15 cellular contexts compared by ENCODE assay signal in the genomic region with DNA sequence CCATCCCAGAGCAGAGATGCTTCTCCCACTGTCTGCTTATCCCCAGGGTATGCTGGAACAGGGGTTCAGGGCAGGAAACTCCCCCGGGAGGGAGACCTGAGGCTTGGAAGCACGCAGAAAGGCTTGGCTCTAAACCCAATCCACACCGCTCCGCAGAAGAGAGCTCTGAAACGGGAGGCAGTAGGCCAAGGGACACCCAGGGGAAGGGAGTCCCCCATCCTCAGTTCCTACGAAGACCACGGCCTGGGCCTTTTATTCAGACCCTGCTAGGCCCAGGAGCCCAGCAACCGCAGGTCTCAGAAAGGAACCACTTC. TPM values are rescaled to one million over a fixed set of nuclear protein-coding genes. Genes with fewer than 3 reads are reported as not detected.
A peak's percentile ranks its signal among the peaks of the same experiment; 100 is the strongest.
DNase-seq lines count a peak whose midpoint lies in the region; ATAC-seq and TF ChIP-seq lines count a peak whose summit lies in the region.
"Had no signal": no experiment of that assay in that cellular context is flagged by ENCODE, and none has a peak within 500 bp of the region (broad histone marks: within the 10 kb centered on the region; RNA-seq: fewer than 3 reads in every experiment).

No MANE protein-coding gene starts in this region.

- H3K9ac ChIP-seq in Loucy (ENCODE audit: low read depth, low read length, poor library complexity, severe bottlenecking) = peak overlapping the region; percentile 26
- H3K9ac ChIP-seq in mesendoderm (ENCODE audit: low read length) = no peak overlapping the region

- 10% methylated on average over 4 of the region's 8 CpGs for WGBS in esophagus muscularis mucosa
- 3 to 20% (median 9%) methylated on average over 6 to 8 of the region's 8 CpGs for WGBS in psoas muscle, 3 donors
- no CpG with 5 or more reads among the region's 8 CpGs for WGBS in mesendoderm (ENCODE audit: extremely low coverage, insufficient coverage, low lambda C conversion rate)

- H3K27ac Mint-ChIP-seq in CD4-positive, CD25-positive, alpha-beta regulatory T cell = peak overlapping the region; percentile 86 to 98 (median 87)
- H3K27ac Mint-ChIP-seq: activated CD4-positive, alpha-beta memory T cell treated with anti-CD3 and anti-CD28 coated beads for 36 hours; dendritic cell treated with granulocyte-macrophage colony-stimulating factor and Interleukin-4, amounts not matched to agents 40 ng/mL and 50 ng/mL, for 4 days; stimulated activated naive CD8-positive, alpha-beta T cell treated with anti-CD3 and anti-CD28 coated beads, Interleukin-15, Interleukin-2, amounts not matched to agents 100 ng/mL and 50 ng/mL, for 24 hours had no signal

- no peaks in the 10 kb centered on the region for H3F3A ChIP-seq in Loucy (ENCODE audit: low read depth)

- H2BK5ac ChIP-seq in mesendoderm (ENCODE audit: low read length) = no peak overlapping the region

- H4K8ac ChIP-seq in mesendoderm (ENCODE audit: low read depth, low read length) = no peak overlapping the region

- DNase-seq in CD4-positive, CD25-positive, alpha-beta regulatory T cell = no peak
- DNase-seq in esophagus muscularis mucosa (ENCODE audit: extremely low spot score) = no peak
- DNase-seq in psoas muscle = no peak
- DNase-seq in MG63 = no peak
- DNase-seq in mesendoderm = no peak
- no peak for DNase-seq in AML-193 (lab: John Stamatoyannopoulos, UW)
- no peak for DNase-seq in OCI-LY7 (ENCODE audit: low spot score)
- DNase-seq: NCI-H1930 had no signal

- no peak for TF ChIP-seq EP300 in esophagus muscularis mucosa (IDR thresholded peaks at IDR 0.05)

- H2BK15ac ChIP-seq in mesendoderm (replicated peaks; ENCODE audit: low read depth) = no peak overlapping the region

- H3K27me3 ChIP-seq in CD4-positive, CD25-positive, alpha-beta regulatory T cell (ENCODE audit: control insufficient read depth, insufficient read depth, low read length) = no peaks in the 10 kb centered on the region
- no peaks in the 10 kb centered on the region for H3K27me3 ChIP-seq in Loucy (ENCODE audit: insufficient read depth, low read length, poor library complexity, severe bottlenecking)
- peaks cover 0 to 37% (median 9%) of the 10 kb centered on the region in 4 donors for H3K27me3 ChIP-seq in esophagus muscularis mucosa
- H3K27me3 ChIP-seq in psoas muscle (ENCODE audit: insufficient read depth in 3 of 3, low read length in 2 of 3) = peaks cover 0 to 2% (median 0%) of the 10 kb centered on the region in 3 donors
- H3K27me3 ChIP-seq in MG63 = 0 out of 2 replicates have a peak, but pooled peaks cover 4% of the 10 kb centered on the region
- H3K27me3 ChIP-seq in mesendoderm (ENCODE audit: insufficient read depth, low read length, poor library complexity) = no peaks in the 10 kb centered on the region

- H2AFZ ChIP-seq in Loucy (ENCODE audit: low read length) (no peak overlapping the region), OCI-LY7 (ENCODE audit: low read length) (no peak overlapping the region)

- peak overlapping the region; percentile 26 for H3K4me3 ChIP-seq in CD4-positive, CD25-positive, alpha-beta regulatory T cell (ENCODE audit: low read depth, low read length)
- H3K4me3 ChIP-seq in Loucy (ENCODE audit: low read length, poor library complexity, severe bottlenecking) (peak overlapping the region; percentile 30), esophagus muscularis mucosa (peak overlapping the region in 3 of 4 donors; percentile 10 to 34 (median 11)), psoas muscle (no peak overlapping the region), MG63 (no peak overlapping the region), mesendoderm (ENCODE audit: low read length) (no peak overlapping the region), OCI-LY7 (ENCODE audit: low read depth, low read length, poor library complexity, severe bottlenecking) (no peak overlapping the region)
- H3K4me3 ChIP-seq: left lung had no signal

- no peak overlapping the region for H3K56ac ChIP-seq in mesendoderm (ENCODE audit: low read length)

- POLR2A ChIA-PET in OCI-LY7 (lab: Charles Lee) = no interaction called here

- peaks cover 42% of the 10 kb centered on the region for H3K4me1 ChIP-seq in CD4-positive, CD25-positive, alpha-beta regulatory T cell (ENCODE audit: control insufficient read depth, insufficient read depth, low read length, poor library complexity, severe bottlenecking)
- H3K4me1 ChIP-seq in Loucy (ENCODE audit: insufficient read depth, low read length, poor library complexity, severe bottlenecking) (peaks cover 23% of the 10 kb centered on the region), esophagus muscularis mucosa (peaks cover 47 to 64% (median 52%) of the 10 kb centered on the region in 4 donors), psoas muscle (peaks cover 26% of the 10 kb centered on the region), mesendoderm (ENCODE audit: control insufficient read depth, low read depth, low read length) (peaks cover 2% of the 10 kb centered on the region), OCI-LY7 (ENCODE audit: insufficient read depth, low read length, poor library complexity, severe bottlenecking) (peaks cover 3% of the 10 kb centered on the region)

- peaks cover 13% of the 10 kb centered on the region for H3K36me3 ChIP-seq in CD4-positive, CD25-positive, alpha-beta regulatory T cell (ENCODE audit: control insufficient read depth, insufficient read depth, low read length)
- peaks cover 14% of the 10 kb centered on the region; the same call in 1 of the 2 replicates for H3K36me3 ChIP-seq in Loucy (ENCODE audit: insufficient read depth, low read length)
- H3K36me3 ChIP-seq in esophagus muscularis mucosa = peaks cover 14 to 35% (median 30%) of the 10 kb centered on the region in 4 donors
- H3K36me3 ChIP-seq in psoas muscle (ENCODE audit: insufficient read depth in 1 of 2, low read depth in 1 of 2) = peaks cover 0 to 31% of the 10 kb centered on the region in 2 donors
- no peaks in the 10 kb centered on the region; the same call in 1 of the 2 replicates for H3K36me3 ChIP-seq in MG63
- H3K36me3 ChIP-seq in mesendoderm (ENCODE audit: control insufficient read depth, insufficient read depth, low read length) = no peaks in the 10 kb centered on the region
- H3K36me3 ChIP-seq in OCI-LY7 (ENCODE audit: insufficient read depth, low read length) = no peaks in the 10 kb centered on the region

- H3K23ac ChIP-seq in mesendoderm (ENCODE audit: low read length) = no peak overlapping the region

- TF ChIP-seq CTCF in Loucy (conservative IDR thresholded peaks at IDR 0.05; ENCODE audit: low read length) (no peak), esophagus muscularis mucosa (IDR thresholded peaks at IDR 0.05) (no peak), psoas muscle (IDR thresholded peaks at IDR 0.05) (no peak), OCI-LY7 (conservative IDR thresholded peaks at IDR 0.05; ENCODE audit: low read length) (no peak)

- no peaks in the 10 kb centered on the region for H3K9me3 Mint-ChIP-seq in CD4-positive, CD25-positive, alpha-beta regulatory T cell
- H3K9me3 Mint-ChIP-seq: activated CD4-positive, alpha-beta memory T cell treated with anti-CD3 and anti-CD28 coated beads for 36 hours; activated naive CD4-positive, alpha-beta T cell treated with anti-CD3 and anti-CD28 coated beads, Interleukin-2, amount 10 ng/mL, durations not matched to agents 7 days and 5 days; dendritic cell treated with granulocyte-macrophage colony-stimulating factor and Interleukin-4, amounts not matched to agents 40 ng/mL and 50 ng/mL, for 4 days; stimulated activated naive CD8-positive, alpha-beta T cell treated with anti-CD3 and anti-CD28 coated beads, Interleukin-15, Interleukin-2, amounts not matched to agents 100 ng/mL and 50 ng/mL, for 24 hours; T-helper 1 cell treated with Interleukin-12 subunit alpha and Interleukin-12 subunit beta and Interleukin-4 antibody, amounts not matched to agents 30 μg/mL and 1 μg/mL, for 36 hours had no signal

- intact Hi-C loops in esophagus muscularis mucosa (cut with DNase I) = loop anchor here (5.0 kb wide), 1 partner anchor 275 kb away; the partner anchor contains the start of gene AEN
- intact Hi-C loops in psoas muscle (cut with DNase I) = loop anchor here in 1 of 2 donors (5.0 to 10.0 kb wide), 2 partner anchors 242 to 275 kb away; partner anchors contain the start of gene AEN
- intact Hi-C loops in OCI-LY7 (cut with micrococcal nuclease; ENCODE audit: unreplicated experiment) = no loop called here

- H3K27me3 Mint-ChIP-seq in CD4-positive, CD25-positive, alpha-beta regulatory T cell = no peaks in the 10 kb centered on the region
- H3K27me3 Mint-ChIP-seq: activated CD4-positive, alpha-beta memory T cell treated with anti-CD3 and anti-CD28 coated beads for 36 hours; stimulated activated naive CD8-positive, alpha-beta T cell treated with anti-CD3 and anti-CD28 coated beads, Interleukin-15, Interleukin-2, amounts not matched to agents 100 ng/mL and 50 ng/mL, for 24 hours had no signal

- H3K79me2 ChIP-seq in Loucy (ENCODE audit: insufficient read depth, low read length) = no peaks in the 10 kb centered on the region
- H3K79me2 ChIP-seq in mesendoderm (ENCODE audit: control insufficient read depth, insufficient read depth, low read length) = no peaks in the 10 kb centered on the region
- H3K79me2 ChIP-seq in OCI-LY7 (ENCODE audit: insufficient read depth, low read depth, low read length) = no peaks in the 10 kb centered on the region

- BruUV-seq in OCI-LY7 (replicated peaks; lab: Mats Ljungman, UMichigan) = no TSS peak

- H3K4me3 Mint-ChIP-seq in CD4-positive, CD25-positive, alpha-beta regulatory T cell = peak overlapping the region; percentile 52 to 100 (median 86)
- H3K4me3 Mint-ChIP-seq: activated CD4-positive, alpha-beta memory T cell treated with anti-CD3 and anti-CD28 coated beads for 36 hours; dendritic cell treated with granulocyte-macrophage colony-stimulating factor and Interleukin-4, amounts not matched to agents 40 ng/mL and 50 ng/mL, for 4 days; stimulated activated naive CD8-positive, alpha-beta T cell treated with anti-CD3 and anti-CD28 coated beads, Interleukin-15, Interleukin-2, amounts not matched to agents 100 ng/mL and 50 ng/mL, for 24 hours had no signal

- no peaks in the 10 kb centered on the region for H3K9me3 ChIP-seq in CD4-positive, CD25-positive, alpha-beta regulatory T cell (ENCODE audit: control insufficient read depth in 2 of 2, low read length in 2 of 2)
- no peaks in the 10 kb centered on the region for H3K9me3 ChIP-seq in Loucy (ENCODE audit: insufficient read depth, low read depth, low read length)
- no peaks in the 10 kb centered on the region for H3K9me3 ChIP-seq in esophagus muscularis mucosa
- no peaks in the 10 kb centered on the region for H3K9me3 ChIP-seq in psoas muscle
- H3K9me3 ChIP-seq in MG63 = no peaks in the 10 kb centered on the region
- no peaks in the 10 kb centered on the region for H3K9me3 ChIP-seq in OCI-LY7 (ENCODE audit: low read length)
- H3K9me3 ChIP-seq: left lung had no signal

- ATAC-seq in CD4-positive, CD25-positive, alpha-beta regulatory T cell (ENCODE audit: low read depth in 2 of 2) = no peak
- no peak for ATAC-seq in psoas muscle

- CTCF ChIA-PET in OCI-LY7 (lab: Charles Lee; ENCODE audit: unreplicated experiment) = no interaction called here

- no peak overlapping the region for H3K18ac ChIP-seq in mesendoderm (ENCODE audit: low read length)

- no peaks in the 10 kb centered on the region for H3K79me1 ChIP-seq in mesendoderm (ENCODE audit: low read length)

- H3K27ac ChIP-seq in CD4-positive, CD25-positive, alpha-beta regulatory T cell (ENCODE audit: insufficient read depth, low read length, poor library complexity, severe bottlenecking) = peak overlapping the region; percentile 31
- peak overlapping the region; percentile 63 to 81 (median 74) for H3K27ac ChIP-seq in esophagus muscularis mucosa (replicated peaks in 1 of 4)
- peak overlapping the region; percentile 74 for H3K27ac ChIP-seq in psoas muscle
- H3K27ac ChIP-seq in mesendoderm (ENCODE audit: low read depth, low read length) = no peak overlapping the region
- H3K27ac ChIP-seq in OCI-LY7 (ENCODE audit: low read depth, low read length, poor library complexity, severe bottlenecking) = no peak overlapping the region
- H3K27ac ChIP-seq: left lung had no signal

- no peak overlapping the region for H2AK5ac ChIP-seq in mesendoderm (ENCODE audit: low read length)

- peaks cover 2% of the 10 kb centered on the region for H4K20me1 ChIP-seq in Loucy (ENCODE audit: insufficient read depth, low read length, poor library complexity, severe bottlenecking)
- H4K20me1 ChIP-seq in OCI-LY7 (ENCODE audit: insufficient read depth, low read length) = no peaks in the 10 kb centered on the region

- no peak overlapping the region for H2BK120ac ChIP-seq in mesendoderm (ENCODE audit: low read depth, low read length)

- peaks cover 0 to 65% (median 31%) of the 10 kb centered on the region in 4 donors for H3K4me1 Mint-ChIP-seq in CD4-positive, CD25-positive, alpha-beta regulatory T cell

- H3K36me3 Mint-ChIP-seq in CD4-positive, CD25-positive, alpha-beta regulatory T cell = peaks cover 16% of the 10 kb centered on the region

- no peak overlapping the region for H3K4ac ChIP-seq in mesendoderm (ENCODE audit: low read depth, low read length)

- no peak for TF ChIP-seq POLR2A in esophagus muscularis mucosa (IDR thresholded peaks at IDR 0.05; ENCODE audit: low read depth)

- H3K9me2 ChIP-seq in Loucy (replicated peaks; ENCODE audit: low read depth, low read length) = no peaks in the 10 kb centered on the region
- no peaks in the 10 kb centered on the region for H3K9me2 ChIP-seq in OCI-LY7 (ENCODE audit: insufficient read depth, low read length)

- H4K5ac ChIP-seq in mesendoderm (ENCODE audit: low read length) = no peak overlapping the region

- peak overlapping the region; percentile 62 for H3K4me2 ChIP-seq in Loucy (ENCODE audit: low read depth, low read length, poor library complexity, severe bottlenecking)
- H3K4me2 ChIP-seq in mesendoderm (ENCODE audit: low read length) = no peak overlapping the region
- H3K4me2 ChIP-seq in OCI-LY7 (ENCODE audit: low read length) = no peak overlapping the region

RNA-seq across cellular contexts. Expression of gene HAPLN3, which starts 1.8 kb away (rescaled TPM):
- total RNA-seq in CD4-positive, CD25-positive, alpha-beta regulatory T cell = 251 TPM
- polyA plus RNA-seq in CD4-positive, CD25-positive, alpha-beta regulatory T cell = 100 to 1,000 TPM in 1 of 4 donors, 10 to 100 TPM in 3; 76.8 to 108 (median 93.3) TPM
- total RNA-seq in esophagus muscularis mucosa (10 to 100 TPM in 2 of 4 donors, 1 to 10 TPM in 2; 5.0 to 13.4 (median 9.9) TPM), psoas muscle (1 to 10 TPM; 3.5 to 5.8 (median 4.4) TPM), OCI-LY7 (2022) (0.93 and 2.0 TPM in 2 replicates)
- polyA plus RNA-seq in psoas muscle = 1 to 10 TPM; 1.2 to 5.4 (median 1.5) TPM
- 0.47 and 1.7 TPM in 2 replicates for total RNA-seq in MG63 (2014; rRNA removed; shearing (Covaris generic); ENCODE audit: low replicate concordance)
- polyA plus RNA-seq in mesendoderm (2013, experiment 1 of 2) = 4.4 TPM
- 4.3 TPM for polyA plus RNA-seq in mesendoderm (2013, experiment 2 of 2)
- total RNA-seq in OCI-LY7 (2014; rRNA removed; shearing (Covaris generic)) = 0.26 and 0.98 TPM in 2 replicates

RNA-seq across cellular contexts. Expression of gene MFGE8, which starts 16.1 kb away (rescaled TPM):
- 149 TPM for total RNA-seq in CD4-positive, CD25-positive, alpha-beta regulatory T cell
- polyA plus RNA-seq in CD4-positive, CD25-positive, alpha-beta regulatory T cell = 10 to 100 TPM; 14.0 to 15.4 (median 14.4) TPM
- total RNA-seq in esophagus muscularis mucosa = 100 to 1,000 TPM; 355 to 614 (median 564) TPM
- 100 to 1,000 TPM; 137 to 771 (median 335) TPM for total RNA-seq in psoas muscle
- polyA plus RNA-seq in psoas muscle = 100 to 1,000 TPM; 218 to 274 (median 253) TPM
- 29.5 and 33.5 TPM in 2 replicates for total RNA-seq in MG63 (2014; rRNA removed; shearing (Covaris generic); ENCODE audit: low replicate concordance)
- 101 TPM for polyA plus RNA-seq in mesendoderm (2013, experiment 1 of 2)
- 103 TPM for polyA plus RNA-seq in mesendoderm (2013, experiment 2 of 2)
- total RNA-seq in OCI-LY7 (2014; rRNA removed; shearing (Covaris generic)) = 9.8 and 11.8 TPM in 2 replicates
- 70.4 and 78.7 TPM in 2 replicates for total RNA-seq in OCI-LY7 (2022)

Comparison
In these comparisons a context has a peak if more than half of its experiments do, and no peak if none do; other contexts are left out.
1. H3K27ac ChIP-seq: peak in CD4-positive, CD25-positive, alpha-beta regulatory T cell (single experiment), esophagus muscularis mucosa (4 of 4) and psoas muscle (single experiment); none in mesendoderm (single experiment) and OCI-LY7 (single experiment).
2. H3K4me3 ChIP-seq: peak in CD4-positive, CD25-positive, alpha-beta regulatory T cell (single experiment), Loucy (single experiment) and esophagus muscularis mucosa (3 of 4); none in psoas muscle (single experiment), MG63 (single experiment), mesendoderm (single experiment) and OCI-LY7 (single experiment).
3. RNA of gene HAPLN3, which starts 1.8 kb away (total RNA-seq): 251 TPM in CD4-positive, CD25-positive, alpha-beta regulatory T cell (single experiment); 5.0 to 13.4 TPM in esophagus muscularis mucosa, 3.5 to 5.8 TPM in psoas muscle, 0.47 to 1.7 TPM in MG63 and 0.26 to 2.0 TPM in OCI-LY7; every median in the first group is over 10 times any median in the second.